13 cellular contexts compared by ENCODE assay signal in genomic region chr15:41950505-41950904, GRCh38. TPM values are rescaled to one million over a fixed set of nuclear protein-coding genes. Genes with fewer than 3 reads are reported as not detected.
A peak's percentile ranks its signal among the peaks of the same experiment; 100 is the strongest.
DNase-seq lines count a peak whose midpoint lies in the region; ATAC-seq and TF ChIP-seq lines count a peak whose summit lies in the region.
"Had no signal": no experiment of that assay in that cellular context is flagged by ENCODE, and none has a peak within 500 bp of the region (broad histone marks: within the 10 kb centered on the region; RNA-seq: fewer than 3 reads in every experiment).

No MANE protein-coding gene starts in this region.

- peaks cover 37% of the 10 kb centered on the region for H3K79me2 ChIP-seq in GM23248 (ENCODE audit: insufficient read depth)
- peaks cover 8% of the 10 kb centered on the region for H3K79me2 ChIP-seq in smooth muscle cell (ENCODE audit: low read depth)
- peaks cover 88% of the 10 kb centered on the region for H3K79me2 ChIP-seq in mammary epithelial cell (ENCODE audit: insufficient read depth, low read length)
- H3K79me2 ChIP-seq: parathyroid adenoma had no signal

- H3F3A ChIP-seq in GM23248 (ENCODE audit: insufficient read depth) (0 out of 2 replicates have a peak, but pooled peaks cover 6% of the 10 kb centered on the region), smooth muscle cell (ENCODE audit: low read depth) (no peaks in the 10 kb centered on the region)

- H3K9ac ChIP-seq in GM23248: no peak overlapping the region
- no peak overlapping the region for H3K9ac ChIP-seq in smooth muscle cell (ENCODE audit: low read depth)
- H3K9ac ChIP-seq in mammary epithelial cell (ENCODE audit: insufficient read depth, low read length): no peak overlapping the region
- H3K9ac ChIP-seq: parathyroid adenoma had no signal

- dilution Hi-C loops in mammary epithelial cell (cut with HindIII; ENCODE audit: low sequenced_read_pairs): no loop called here

- no peak overlapping the region for H2AFZ ChIP-seq in GM23248
- no peak overlapping the region for H2AFZ ChIP-seq in smooth muscle cell (ENCODE audit: low read depth)
- no peak overlapping the region for H2AFZ ChIP-seq in mammary epithelial cell (ENCODE audit: low read depth, low read length)
- H2AFZ ChIP-seq: parathyroid adenoma had no signal

- ATAC-seq in body of pancreas: no peak
- peak; percentile 51 to 54 for ATAC-seq in right cardiac atrium

- H3K36me3 ChIP-seq in GM23248 (ENCODE audit: low read depth): 0 out of 2 replicates have a peak, but pooled peaks cover 7% of the 10 kb centered on the region
- H3K36me3 ChIP-seq in body of pancreas (replicated peaks in 1 of 2; ENCODE audit: insufficient read depth in 1 of 2, low read depth in 2 of 2): peaks cover 0 to 4% of the 10 kb centered on the region in 2 donors
- H3K36me3 ChIP-seq in smooth muscle cell (ENCODE audit: low read depth): peaks cover 6% of the 10 kb centered on the region
- H3K36me3 ChIP-seq in SJCRH30: peaks cover 32% of the 10 kb centered on the region; the same call in 1 of the 2 replicates
- peaks cover 25% of the 10 kb centered on the region for H3K36me3 ChIP-seq in mammary epithelial cell (ENCODE audit: insufficient read depth, low read length)

- H3K4me1 ChIP-seq in GM23248 (ENCODE audit: insufficient read depth): peaks cover 19% of the 10 kb centered on the region
- H3K4me1 ChIP-seq in body of pancreas: peaks cover 58% of the 10 kb centered on the region
- H3K4me1 ChIP-seq in right cardiac atrium (ENCODE audit: control insufficient read depth, insufficient read depth, low read length): peaks cover 28% of the 10 kb centered on the region
- H3K4me1 ChIP-seq in smooth muscle cell (ENCODE audit: low read depth): no peaks in the 10 kb centered on the region
- peaks cover 35% of the 10 kb centered on the region for H3K4me1 ChIP-seq in SJCRH30
- H3K4me1 ChIP-seq in mammary epithelial cell (ENCODE audit: insufficient read depth, low read length): peaks cover 24% of the 10 kb centered on the region

- WGBS in GM23248 (ENCODE audit: low coverage in 1 of 2, low lambda C conversion rate in 2 of 2, missing lambda C conversion rate in 2 of 2), 2 experiments: 15 to 17% methylated on average over 6 of the region's 6 CpGs
- WGBS in body of pancreas, 2 donors: 56% methylated on average over 6 of the region's 6 CpGs
- WGBS in right cardiac atrium: 43% methylated on average over 6 of the region's 6 CpGs
- WGBS in smooth muscle cell (ENCODE audit: low lambda C conversion rate): 53% methylated on average over 6 of the region's 6 CpGs
- WGBS in mammary epithelial cell (ENCODE audit: low coverage, missing lambda C conversion rate): 81% methylated on average over 6 of the region's 6 CpGs

- H3K27me3 ChIP-seq in GM23248 (replicated peaks; ENCODE audit: insufficient read depth) (no peaks in the 10 kb centered on the region), body of pancreas (no peaks in the 10 kb centered on the region), right cardiac atrium (ENCODE audit: control insufficient read depth, insufficient read depth) (no peaks in the 10 kb centered on the region), smooth muscle cell (ENCODE audit: low read depth) (no peaks in the 10 kb centered on the region), SJCRH30 (no peaks in the 10 kb centered on the region), mammary epithelial cell (ENCODE audit: insufficient read depth, low read length) (no peaks in the 10 kb centered on the region)

- H3K9me3 ChIP-seq in GM23248 (ENCODE audit: low read depth) (no peaks in the 10 kb centered on the region), body of pancreas (no peaks in the 10 kb centered on the region), right cardiac atrium (ENCODE audit: control insufficient read depth, low read length) (no peaks in the 10 kb centered on the region), smooth muscle cell (replicated peaks; ENCODE audit: low read depth) (no peaks in the 10 kb centered on the region), SJCRH30 (replicated peaks) (no peaks in the 10 kb centered on the region), mammary epithelial cell (replicated peaks; ENCODE audit: insufficient read depth, low read length) (no peaks in the 10 kb centered on the region)

- no peak overlapping the region for H3K4me3 ChIP-seq in GM23248
- H3K4me3 ChIP-seq in body of pancreas: no peak overlapping the region
- H3K4me3 ChIP-seq in right cardiac atrium (ENCODE audit: low read length): no peak overlapping the region
- H3K4me3 ChIP-seq in smooth muscle cell: no peak overlapping the region
- no peak overlapping the region for H3K4me3 ChIP-seq in SJCRH30
- H3K4me3 ChIP-seq in mammary epithelial cell (replicated peaks in 1 of 3; ENCODE audit: insufficient read depth in 1 of 3, low read depth in 2 of 3, low read length in 3 of 3): no peak overlapping the region

- H3K27ac ChIP-seq in GM23248: peak overlapping the region; percentile 36
- peak overlapping the region; percentile 18 to 74 (median 65) for H3K27ac ChIP-seq in body of pancreas
- H3K27ac ChIP-seq in right cardiac atrium (ENCODE audit: low read length): peak overlapping the region; percentile 73
- H3K27ac ChIP-seq in smooth muscle cell (ENCODE audit: low read depth): peak overlapping the region; percentile 14
- H3K27ac ChIP-seq in SJCRH30: no peak overlapping the region
- H3K27ac ChIP-seq in mammary epithelial cell (ENCODE audit: insufficient read depth, low read depth, low read length): no peak overlapping the region

- no TSS peak for BruUV-seq in mammary epithelial cell (replicated peaks; lab: Mats Ljungman, UMichigan)

- H3K4me2 ChIP-seq in GM23248 (ENCODE audit: unreplicated experiment) (peak overlapping the region; percentile 29), smooth muscle cell (no peak overlapping the region), mammary epithelial cell (ENCODE audit: insufficient read depth, low read depth, low read length) (no peak overlapping the region)

- in situ Hi-C loops in GM23248 (cut with MboI): no loop called here
- in situ Hi-C loops in mammary epithelial cell (cut with MboI; ENCODE audit: low sequenced_read_pairs in 2 of 2): no loop called here

- H3K9me2 ChIP-seq in GM23248 (ENCODE audit: insufficient read depth): no peaks in the 10 kb centered on the region

- TF ChIP-seq POLR2A in body of pancreas (IDR thresholded peaks at IDR 0.05): no peak

- DNase-seq in GM23248 (peak; percentile 66), body of pancreas (no peak), right cardiac atrium (no peak), smooth muscle cell (lab: John Stamatoyannopoulos, UW; ENCODE audit: unreplicated experiment) (no peak), T-helper 1 cell (no peak), NCI-H146 treated with DMSO at 0.1 percent for 48 hours (lab: John Stamatoyannopoulos, UW; ENCODE audit: unreplicated experiment) (no peak), SJCRH30 (no peak), mammary epithelial cell (no peak)
- DNase-seq: DMS79 treated with DMSO at 0.1 percent for 48 hours, NCI-H1436, NCI-H748 treated with DMSO at 0.1 percent for 48 hours, SIG-M5 had no signal

- TF ChIP-seq CTCF in body of pancreas (IDR thresholded peaks at IDR 0.05): no peak
- TF ChIP-seq CTCF in smooth muscle cell (IDR thresholded peaks at IDR 0.05; ENCODE audit: borderline replicate concordance, insufficient read depth, poor library complexity, severe bottlenecking): no peak
- no peak for TF ChIP-seq CTCF in mammary epithelial cell (conservative IDR thresholded peaks at IDR 0.05 in 1 of 2, IDR thresholded peaks at IDR 0.05 in 1 of 2; ENCODE audit: extremely low read depth in 1 of 2, insufficient read depth in 1 of 2, low read depth in 1 of 2, low read length in 2 of 2)

- intact Hi-C loops in body of pancreas (cut with DNase I): no loop called here
- intact Hi-C loops in right cardiac atrium (cut with DNase I): no loop called here
- intact Hi-C loops in mammary epithelial cell (cut with micrococcal nuclease): no loop called here

- CTCF ChIA-PET in mammary epithelial cell (lab: Charles Lee; ENCODE audit: low non-redundant PET): no interaction called here

- H4K20me1 ChIP-seq in GM23248 (ENCODE audit: insufficient read depth) (no peaks in the 10 kb centered on the region), smooth muscle cell (ENCODE audit: low read depth) (peaks cover 29% of the 10 kb centered on the region), mammary epithelial cell (ENCODE audit: insufficient read depth, low read length) (no peaks in the 10 kb centered on the region)

RNA-seq across cellular contexts. Expression of gene EHD4, which starts 21.9 kb away (rescaled TPM):
- 15.9 and 17.7 TPM in 2 replicates for total RNA-seq in GM23248 (2014; rRNA removed; shearing (Covaris generic))
- 18.7 and 21.0 TPM in 2 replicates for polyA plus RNA-seq in GM23248 (2016; fragmentation: Nextera tagmentation; extraction: Ambion mirVana)
- 10 to 100 TPM; 13.8 to 16.9 TPM for total RNA-seq in body of pancreas
- 10 to 100 TPM; 31.7 to 37.4 (median 35.3) TPM for total RNA-seq in right cardiac atrium
- 26.3 TPM for polyA plus RNA-seq in right cardiac atrium
- total RNA-seq in smooth muscle cell: 11.5 TPM in 2 replicates
- 15.8 and 19.2 TPM in 2 replicates for polyA plus RNA-seq in smooth muscle cell
- total RNA-seq in SJCRH30 (2014; rRNA removed; shearing (Covaris generic)): 20.8 TPM in 2 replicates
- 10 to 100 TPM; 53.6 to 65.0 TPM for total RNA-seq in mammary epithelial cell
- polyA plus RNA-seq in mammary epithelial cell: 55.8 TPM
- polyA minus RNA-seq in mammary epithelial cell: 66.8 TPM

RNA-seq across cellular contexts. Expression of gene SPTBN5, which starts 56.7 kb away (rescaled TPM):
- total RNA-seq in GM23248 (2014; rRNA removed; shearing (Covaris generic)): 0.11 and 0.25 TPM in 2 replicates
- polyA plus RNA-seq in GM23248 (2016; fragmentation: Nextera tagmentation; extraction: Ambion mirVana) (0.03 TPM in 1 of 2 replicates, not detected in the other), right cardiac atrium (2.3 TPM), smooth muscle cell (0.08 and 1.1 TPM in 2 replicates), mammary epithelial cell (2.1 TPM)
- total RNA-seq in body of pancreas (1 to 10 TPM in 1 of 2 donors, under 1 TPM in 1; 0.52 to 3.0 TPM), right cardiac atrium (1 to 10 TPM; 1.7 to 4.3 (median 3.8) TPM), smooth muscle cell (0.04 and 0.13 TPM in 2 replicates), mammary epithelial cell (10 to 100 TPM in 1 of 2 donors, 1 to 10 TPM in 1; 3.0 to 17.0 TPM)
- total RNA-seq in SJCRH30 (2014; rRNA removed; shearing (Covaris generic)): 0.38 and 0.55 TPM in 2 replicates
- 0.93 TPM for polyA minus RNA-seq in mammary epithelial cell

Comparison
In these comparisons a context has a peak if more than half of its experiments do, and no peak if none do; other contexts are left out.
1. H3K27ac ChIP-seq: peak in GM23248 (single experiment), body of pancreas (4 of 4), right cardiac atrium (single experiment) and smooth muscle cell (single experiment); none in SJCRH30 (single experiment) and mammary epithelial cell (single experiment).